ENCODE assay signal across 8 cellular contexts in the genomic region with DNA sequence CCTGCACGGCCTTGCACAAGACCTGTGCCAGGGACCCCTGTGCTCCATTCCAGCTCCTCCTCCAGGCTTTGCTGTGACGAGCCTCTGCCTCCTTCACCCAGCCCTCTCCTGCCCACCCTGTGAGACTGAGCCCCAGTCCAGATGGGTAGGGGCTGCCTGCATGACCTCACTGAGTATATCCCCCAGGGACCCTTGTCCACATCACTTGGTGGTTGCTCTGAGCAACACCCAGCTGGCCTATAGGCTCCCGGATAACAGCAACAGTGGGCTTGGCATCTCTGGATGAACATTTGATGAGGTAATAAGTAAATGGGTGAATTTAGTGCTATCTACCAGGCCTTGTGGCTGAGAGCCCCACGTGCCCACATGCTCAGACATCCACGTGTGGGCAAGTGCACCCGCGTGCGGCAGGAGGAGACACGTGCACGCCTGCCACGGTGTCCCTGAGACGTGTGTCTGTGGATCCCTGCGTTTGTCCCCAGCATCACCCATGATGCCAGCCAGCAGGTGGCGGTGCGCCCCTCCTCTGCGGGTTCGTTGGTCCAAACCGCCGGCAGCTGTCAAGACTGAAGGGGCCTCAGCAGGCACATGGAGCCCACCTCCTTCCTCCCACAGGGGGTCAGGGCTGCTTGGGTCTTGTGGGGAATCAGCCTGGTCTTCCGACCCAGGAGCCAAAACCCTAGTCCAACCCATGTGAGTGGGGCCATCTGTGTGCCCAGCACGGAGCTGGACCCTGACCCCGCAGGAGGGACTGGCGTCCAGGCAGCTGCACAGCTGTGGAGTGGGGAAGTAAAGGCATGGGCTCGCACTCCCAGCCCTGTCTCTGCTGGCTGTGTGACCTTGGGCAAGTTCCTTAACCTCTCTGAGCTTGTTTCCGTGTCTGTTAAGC. TPM values are rescaled to one million over a fixed set of nuclear protein-coding genes. Genes with fewer than 3 reads are reported as not detected.
DNase-seq lines count a peak whose midpoint lies in the region; ATAC-seq and TF ChIP-seq lines count a peak whose summit lies in the region.

No MANE protein-coding gene starts in this region.

- H3K36me3 ChIP-seq in subcutaneous abdominal adipose tissue (ENCODE audit: control insufficient read depth in 5 of 5, insufficient read depth in 5 of 5, low read length in 5 of 5), result no peaks in the 10 kb centered on the region

- H3K27me3 ChIP-seq in subcutaneous abdominal adipose tissue (ENCODE audit: control insufficient read depth in 5 of 5, insufficient read depth in 4 of 5, low read length in 5 of 5), result no peaks in the 10 kb centered on the region

- ATAC-seq in HG02623 (IDR thresholded peaks at IDR 0.05; ENCODE audit: unreplicated experiment), result no peak

- peak overlapping the region; percentile 99 for H3K27ac Mint-ChIP-seq in activated T-helper 2 cell treated with anti-CD3 and anti-CD28 coated beads, Interferon-gamma antibody, Interleukin-2, Interleukin-4, amounts not matched to agents 10 μg/mL and 5 μg/mL and 100 μg/mL, durations not matched to agents 14 hours and 24 hours and 36 hours

- DNase-seq in M059J (ENCODE audit: low read depth) (peak; percentile 75), fibroblast of villous mesenchyme (ENCODE audit: low read depth) (peak; percentile 76), nucleus accumbens (lab: John Stamatoyannopoulos, UW) (peak; percentile 34 to 95 (median 76))
- peak; percentile 77 for DNase-seq in activated T-helper 2 cell treated with anti-CD3 and anti-CD28 coated beads, Interferon-gamma antibody, Interleukin-2, Interleukin-4, amounts not matched to agents 10 μg/mL and 5 μg/mL and 100 μg/mL, durations not matched to agents 14 hours and 24 hours and 36 hours (ENCODE audit: low spot score)

- intact Hi-C loops in activated T-helper 2 cell treated with anti-CD3 and anti-CD28 coated beads, Interferon-gamma antibody, Interleukin-2, Interleukin-4, amounts not matched to agents 10 μg/mL and 5 μg/mL and 100 μg/mL, durations not matched to agents 14 hours and 24 hours and 36 hours (cut with micrococcal nuclease), result loop anchor here (1.0 to 5.0 kb wide), 3 partner anchors 34 to 159 kb away; no protein-coding TSS in a partner anchor

- TF ChIP-seq POLR2A in Raji (IDR thresholded peaks at IDR 0.05; ENCODE audit: insufficient read depth, low read depth, low read length), result peak; percentile 47

- H3K9ac ChIP-seq in subcutaneous abdominal adipose tissue (ENCODE audit: low read length in 5 of 5), result no peak overlapping the region

- H3K4me3 ChIP-seq in fibroblast of villous mesenchyme (ENCODE audit: low read depth, low read length) (no peak overlapping the region), subcutaneous abdominal adipose tissue (ENCODE audit: low read depth in 1 of 5, low read length in 5 of 5) (no peak overlapping the region)

- peaks cover 54% of the 10 kb centered on the region for H3K4me1 Mint-ChIP-seq in activated T-helper 2 cell treated with anti-CD3 and anti-CD28 coated beads, Interferon-gamma antibody, Interleukin-2, Interleukin-4, amounts not matched to agents 10 μg/mL and 5 μg/mL and 100 μg/mL, durations not matched to agents 14 hours and 24 hours and 36 hours (ENCODE audit: low read depth)

- peak overlapping the region; percentile 46 for H3K27ac ChIP-seq in subcutaneous abdominal adipose tissue (ENCODE audit: low read depth, low read length)

- peak overlapping the region; percentile 47 for H3K4me3 Mint-ChIP-seq in activated T-helper 2 cell treated with anti-CD3 and anti-CD28 coated beads, Interferon-gamma antibody, Interleukin-2, Interleukin-4, amounts not matched to agents 10 μg/mL and 5 μg/mL and 100 μg/mL, durations not matched to agents 14 hours and 24 hours and 36 hours (ENCODE audit: low read depth)

- no peaks in the 10 kb centered on the region for H3K27me3 Mint-ChIP-seq in activated T-helper 2 cell treated with anti-CD3 and anti-CD28 coated beads, Interferon-gamma antibody, Interleukin-2, Interleukin-4, amounts not matched to agents 10 μg/mL and 5 μg/mL and 100 μg/mL, durations not matched to agents 14 hours and 24 hours and 36 hours (ENCODE audit: low read depth)

- no peaks in the 10 kb centered on the region for H3K9me3 Mint-ChIP-seq in activated T-helper 2 cell treated with anti-CD3 and anti-CD28 coated beads, Interferon-gamma antibody, Interleukin-2, Interleukin-4, amounts not matched to agents 10 μg/mL and 5 μg/mL and 100 μg/mL, durations not matched to agents 14 hours and 24 hours and 36 hours

- no peaks in the 10 kb centered on the region for H3K36me3 Mint-ChIP-seq in activated T-helper 2 cell treated with anti-CD3 and anti-CD28 coated beads, Interferon-gamma antibody, Interleukin-2, Interleukin-4, amounts not matched to agents 10 μg/mL and 5 μg/mL and 100 μg/mL, durations not matched to agents 14 hours and 24 hours and 36 hours (ENCODE audit: low read depth)

- TF ChIP-seq CTCF in GM12874 (IDR thresholded peaks at IDR 0.05; ENCODE audit: insufficient read depth, low read depth, low read length), result peak; percentile 89
- peak; percentile 83 for TF ChIP-seq CTCF in fibroblast of villous mesenchyme (IDR thresholded peaks at IDR 0.05; ENCODE audit: insufficient read depth, low read depth, low read length)

- peaks cover 12 to 36% (median 30%) of the 10 kb centered on the region in 5 donors for H3K4me1 ChIP-seq in subcutaneous abdominal adipose tissue (ENCODE audit: control insufficient read depth in 5 of 5, insufficient read depth in 5 of 5, low read length in 5 of 5)

- no peaks in the 10 kb centered on the region for H3K9me3 ChIP-seq in subcutaneous abdominal adipose tissue (ENCODE audit: control insufficient read depth in 5 of 5, low read length in 5 of 5)

RNA-seq across cellular contexts. Expression of a gene that starts 45.9 kb away (rescaled TPM):
- not detected in 2 replicates for total RNA-seq in M059J (2014; rRNA removed; shearing (Covaris generic))
- total RNA-seq in activated T-helper 2 cell treated with anti-CD3 and anti-CD28 coated beads, Interferon-gamma antibody, Interleukin-2, Interleukin-4, amounts not matched to agents 10 μg/mL and 5 μg/mL and 100 μg/mL, durations not matched to agents 14 hours and 24 hours and 36 hours, result 0.64 and 0.87 TPM in 2 replicates
- total RNA-seq in fibroblast of villous mesenchyme, result not detected in 2 replicates
